Comparison of ENCODE assay signal across 3 cellular contexts in genomic region chr14:27831978-27832377, GRCh38.
A peak's percentile ranks its signal among the peaks of the same experiment; 100 is the strongest.
DNase-seq lines count a peak whose midpoint lies in the region; ATAC-seq, FAIRE-seq and TF ChIP-seq lines count a peak whose summit lies in the region.
"Not testable (repeated sequence)": the region's sequence is repeated elsewhere in the genome, so short reads cannot be mapped to it uniquely, and the experiment has no call there.

No MANE protein-coding gene starts in this region.

- CTCF ChIA-PET in HepG2 (lab: Yijun Ruan, JAX; ENCODE audit: low intra/inter-chr PET ratio, low total read pairs), result not testable (repeated sequence)

- not testable (repeated sequence) for H3K4me2 ChIP-seq in HepG2 (ENCODE audit: low read depth, low read length)

- not testable (repeated sequence) for H3K9me3 Mint-ChIP-seq in brain

- BruUV-seq in HepG2 (replicated peaks; lab: Mats Ljungman, UMichigan), result not testable (repeated sequence)

- not testable (repeated sequence) for H3K9ac ChIP-seq in HepG2 (ENCODE audit: insufficient read depth, low read depth, low read length)

- peaks cover 92% of the 10 kb centered on the region for H3K9me3 ChIP-seq in HepG2 (ENCODE audit: low read length)
- H3K9me3 ChIP-seq in small intestine (ENCODE audit: control insufficient read depth, low read depth), result not testable (repeated sequence)

- not testable (repeated sequence) for H4K20me1 ChIP-seq in HepG2 (ENCODE audit: insufficient read depth, low read length)

- not testable (repeated sequence) for TF ChIP-seq CTCF in brain (conservative IDR thresholded peaks at IDR 0.05); HepG2 (CRISPR knock-in tag; IDR thresholded peaks at IDR 0.05)

- not testable (repeated sequence) for TF ChIP-seq POLR2A in HepG2 (IDR thresholded peaks at IDR 0.05; ENCODE audit: insufficient read depth in 1 of 2, low read depth in 2 of 2, low read length in 2 of 2)

- H3K27me3 ChIP-seq in HepG2 (ENCODE audit: control insufficient read depth in 1 of 2, insufficient read depth in 2 of 2, low read length in 2 of 2); small intestine (ENCODE audit: control insufficient read depth in 2 of 2, insufficient read depth in 2 of 2, low read length in 2 of 2): not testable (repeated sequence)

- TF ChIP-seq EP300 in HepG2 (IDR thresholded peaks at IDR 0.05; ENCODE audit: low read depth in 2 of 2, low read length in 2 of 2); HepG2 (CRISPR knock-in tag; IDR thresholded peaks at IDR 0.05; ENCODE audit: borderline replicate concordance): not testable (repeated sequence)

- H3K4me3 Mint-ChIP-seq in brain, result not testable (repeated sequence)

- not testable (repeated sequence) for FAIRE-seq in HepG2 (lab: Jason Lieb, UNC)
- peak; percentile 49 for FAIRE-seq in small intestine (lab: Jason Lieb, UNC)

- not testable (repeated sequence) for H3K36me3 ChIP-seq in HepG2 (replicated peaks in 1 of 2; ENCODE audit: control insufficient read depth in 1 of 2, insufficient read depth in 2 of 2, low read length in 2 of 2); small intestine (ENCODE audit: control insufficient read depth in 2 of 2, insufficient read depth in 2 of 2, low read length in 2 of 2)

- 13% methylated on average over 3 of the region's 3 CpGs for WGBS in HepG2 (ENCODE audit: low lambda C conversion rate)
- WGBS in small intestine, 3 donors, result 64 to 78% (median 75%) methylated on average over 3 of the region's 3 CpGs

- peak overlapping the region in 3 of 5 experiments; percentile 83 to 93 (median 93) for H3K27ac Mint-ChIP-seq in brain

- not testable (repeated sequence) for H3K36me3 Mint-ChIP-seq in brain

- in situ Hi-C loops in HepG2 (cut with HindIII; ENCODE audit: extremely low pct_ligation_motif_present, low pct_unique_long_range_greater_than_20kb), result not testable (repeated sequence)

- H2AFZ ChIP-seq in HepG2 (ENCODE audit: low read length), result not testable (repeated sequence)

- H3K4me1 Mint-ChIP-seq in brain, result peaks cover 41% of the 10 kb centered on the region

- H3K4me1 ChIP-seq in HepG2 (ENCODE audit: insufficient read depth, low read length); small intestine (ENCODE audit: control insufficient read depth in 2 of 2, insufficient read depth in 1 of 2, low read depth in 1 of 2, low read length in 1 of 2): not testable (repeated sequence)

- H3K27ac ChIP-seq in HepG2 (ENCODE audit: extremely low read length, insufficient read depth, low read length); small intestine (ENCODE audit: low read depth in 1 of 2, low read length in 1 of 2): not testable (repeated sequence)

- not testable (repeated sequence) for TF ChIP-seq RAD21 in HepG2 (CRISPR knock-in tag; IDR thresholded peaks at IDR 0.05)

- intact Hi-C loops in HepG2 (cut with micrococcal nuclease; ENCODE audit: unreplicated experiment), result not testable (repeated sequence)

- not testable (repeated sequence) for H3K79me2 ChIP-seq in HepG2 (ENCODE audit: insufficient read depth, low read length)

- POLR2A ChIA-PET in HepG2 (lab: Yijun Ruan, JAX), result not testable (repeated sequence)

- not testable (repeated sequence) for H3K4me3 ChIP-seq in HepG2 (replicated peaks in 1 of 3; ENCODE audit: insufficient read depth in 1 of 3, low read depth in 2 of 3, low read length in 3 of 3); small intestine (ENCODE audit: low read depth in 1 of 2, low read length in 2 of 2)

- DNase-seq in HepG2 (ENCODE audit: low spot score); small intestine: not testable (repeated sequence)

- not testable (repeated sequence) for ATAC-seq in HepG2

- H3K27me3 Mint-ChIP-seq in brain, result not testable (repeated sequence)

TF ChIP-seq in HepG2, 621 proteins besides CTCF, POLR2A, EP300 and RAD21:
- TF ChIP-seq ATF7 (IDR thresholded peaks at IDR 0.05) (peak; percentile 93), CREB1 (IDR thresholded peaks at IDR 0.05) (0 out of 2 replicates have a peak, but pooled peaks have one; percentile 30)
- not testable (repeated sequence) for TF ChIP-seq ATF7, CREB1 (CRISPR knock-in tag; IDR thresholded peaks at IDR 0.05)
